Comparison of ENCODE assay signal across 8 cellular contexts in genomic region chr4:154082760-154083530, GRCh38.
DNase-seq lines count a peak whose midpoint lies in the region; ATAC-seq and TF ChIP-seq lines count a peak whose summit lies in the region.

No MANE protein-coding gene starts in this region.

- TF ChIP-seq RAD21 in SK-N-SH (IDR thresholded peaks at IDR 0.05; ENCODE audit: low read length) = no peak

- CTCF ChIA-PET in SK-N-SH (lab: Yijun Ruan, JAX) = interaction anchor here (1.1 kb wide), 1 partner anchor 17 kb away, joined by 3 read pairs; no protein-coding TSS in a partner anchor

- no peak overlapping the region for H3K9ac ChIP-seq in SK-N-SH

- H3K4me3 ChIP-seq in GM12875 (ENCODE audit: low read depth, low read length) = no peak overlapping the region
- no peak overlapping the region for H3K4me3 ChIP-seq in SK-N-SH (ENCODE audit: low read depth in 2 of 2, low read length in 1 of 2)
- no peak overlapping the region for H3K4me3 ChIP-seq in right lobe of liver
- H3K4me3 ChIP-seq in transverse colon = no peak overlapping the region
- H3K4me3 ChIP-seq in adrenal gland = no peak overlapping the region

- WGBS in SK-N-SH (ENCODE audit: low lambda C conversion rate) = 9% methylated on average over 4 of the region's 5 CpGs
- 70% methylated on average over 5 of the region's 5 CpGs for WGBS in right lobe of liver (ENCODE audit: insufficient coverage, low coverage, low lambda C conversion rate, missing lambda C conversion rate)
- WGBS in transverse colon (ENCODE audit: low coverage in 1 of 2), 2 donors = 84 to 90% methylated on average over 2 to 5 of the region's 5 CpGs
- 75 to 85% (median 75%) methylated on average over 5 of the region's 5 CpGs for WGBS in adrenal gland, 4 donors

- ATAC-seq in HG02852 (IDR thresholded peaks at IDR 0.05; ENCODE audit: unreplicated experiment) = peak; percentile 57
- peak; percentile 59 to 67 (median 62) for ATAC-seq in right lobe of liver
- no peak for ATAC-seq in HG03039 (IDR thresholded peaks at IDR 0.05; ENCODE audit: unreplicated experiment)
- ATAC-seq in Right ventricle myocardium inferior = no peak

- TF ChIP-seq POLR2A in right lobe of liver (IDR thresholded peaks at IDR 0.05) = no peak
- TF ChIP-seq POLR2A in transverse colon (IDR thresholded peaks at IDR 0.05) = no peak
- no peak for TF ChIP-seq POLR2A in adrenal gland (IDR thresholded peaks at IDR 0.05)

- intact Hi-C loops in right lobe of liver (cut with DNase I) (loop anchor here in 1 of 2 donors (5.0 kb wide), 1 partner anchor 301 kb away; no protein-coding TSS in a partner anchor), transverse colon (cut with DNase I; ENCODE audit: low total_unique reads) (no loop called here), adrenal gland (cut with DNase I) (no loop called here), Right ventricle myocardium inferior (cut with DNase I) (no loop called here)

- H3K36me3 ChIP-seq in SK-N-SH (replicated peaks in 1 of 2; ENCODE audit: control insufficient read depth in 1 of 2, insufficient read depth in 2 of 2, low read length in 1 of 2) (no peaks in the 10 kb centered on the region), right lobe of liver (no peaks in the 10 kb centered on the region), transverse colon (no peaks in the 10 kb centered on the region), adrenal gland (replicated peaks in 1 of 2) (no peaks in the 10 kb centered on the region)

- H3K4me1 ChIP-seq in SK-N-SH (ENCODE audit: control insufficient read depth in 1 of 2, insufficient read depth in 2 of 2, low read depth in 1 of 2, low read length in 1 of 2) = no peaks in the 10 kb centered on the region
- no peaks in the 10 kb centered on the region for H3K4me1 ChIP-seq in right lobe of liver
- H3K4me1 ChIP-seq in transverse colon = no peaks in the 10 kb centered on the region
- H3K4me1 ChIP-seq in adrenal gland (replicated peaks in 1 of 2) = no peaks in the 10 kb centered on the region

- H3K4me2 ChIP-seq in SK-N-SH = no peak overlapping the region

- no peak overlapping the region for H3K27ac ChIP-seq in SK-N-SH (ENCODE audit: low read depth in 2 of 2, low read length in 1 of 2)
- no peak overlapping the region for H3K27ac ChIP-seq in right lobe of liver
- H3K27ac ChIP-seq in transverse colon = no peak overlapping the region
- H3K27ac ChIP-seq in adrenal gland = no peak overlapping the region

- no peak overlapping the region for H2AFZ ChIP-seq in SK-N-SH (ENCODE audit: low read depth)

- TF ChIP-seq CTCF in GM12875 (IDR thresholded peaks at IDR 0.05; ENCODE audit: borderline replicate concordance, insufficient read depth, low read depth, low read length) = peak; percentile 44; the same call in 1 of the 2 replicates
- TF ChIP-seq CTCF in SK-N-SH (IDR thresholded peaks at IDR 0.05) = peak; percentile 49
- peak; percentile 17 to 49 (median 34) for TF ChIP-seq CTCF in right lobe of liver (IDR thresholded peaks at IDR 0.05)
- peak in 1 of 5 experiments; percentile 22 for TF ChIP-seq CTCF in transverse colon (IDR thresholded peaks at IDR 0.05)
- no peak for TF ChIP-seq CTCF in adrenal gland (IDR thresholded peaks at IDR 0.05)

- H3K27me3 ChIP-seq in SK-N-SH (ENCODE audit: insufficient read depth) = no peaks in the 10 kb centered on the region; the same call in 1 of the 2 replicates
- no peaks in the 10 kb centered on the region for H3K27me3 ChIP-seq in right lobe of liver
- H3K27me3 ChIP-seq in transverse colon = no peaks in the 10 kb centered on the region
- H3K27me3 ChIP-seq in adrenal gland = no peaks in the 10 kb centered on the region

- H3F3A ChIP-seq in SK-N-SH (replicated peaks; ENCODE audit: insufficient read depth) = no peaks in the 10 kb centered on the region

- H4K20me1 ChIP-seq in SK-N-SH (ENCODE audit: insufficient read depth) = no peaks in the 10 kb centered on the region

- POLR2A ChIA-PET in SK-N-SH (lab: Yijun Ruan, JAX) = no interaction called here

- DNase-seq in SK-N-SH (peak; percentile 12), right lobe of liver (no peak), transverse colon (no peak), adrenal gland (no peak), Right ventricle myocardium inferior (ENCODE audit: missing footprints) (no peak)

- no peaks in the 10 kb centered on the region for H3K9me3 ChIP-seq in SK-N-SH
- no peaks in the 10 kb centered on the region for H3K9me3 ChIP-seq in right lobe of liver
- no peaks in the 10 kb centered on the region for H3K9me3 ChIP-seq in transverse colon
- no peaks in the 10 kb centered on the region for H3K9me3 ChIP-seq in adrenal gland (replicated peaks in 1 of 3)

- H3K79me2 ChIP-seq in SK-N-SH (ENCODE audit: insufficient read depth) = no peaks in the 10 kb centered on the region

- TF ChIP-seq EP300 in SK-N-SH (IDR thresholded peaks at IDR 0.05; ENCODE audit: borderline replicate concordance in 1 of 2, low read depth in 1 of 2, low read length in 1 of 2) = no peak
- no peak for TF ChIP-seq EP300 in transverse colon (IDR thresholded peaks at IDR 0.05; ENCODE audit: low read depth)

- H3K9me2 ChIP-seq in SK-N-SH = no peaks in the 10 kb centered on the region

- in situ Hi-C loops in transverse colon (cut with MboI; ENCODE audit: low pct_ligation_motif_present in 1 of 4, low pct_unique_long_range_greater_than_20kb in 1 of 4, low sequenced_read_pairs in 3 of 4) = no loop called here

TF ChIP-seq in SK-N-SH, 30 proteins besides CTCF, POLR2A, EP300 and RAD21:
- TF ChIP-seq FOSL2 (IDR thresholded peaks at IDR 0.05; ENCODE audit: borderline replicate concordance, low read depth) = no peak

Comparison
In these comparisons a context has a peak if more than half of its experiments do, and no peak if none do; other contexts are left out.
1. CTCF ChIP-seq: peak in GM12875 (single experiment), SK-N-SH (single experiment) and right lobe of liver (4 of 4); none in adrenal gland (0 of 6).
2. ATAC-seq: peak in HG02852 (single experiment) and right lobe of liver (4 of 4); none in HG03039 (single experiment) and Right ventricle myocardium inferior (single experiment).